In genomic region chr3:124688580-124689454, GRCh38 we compare ENCODE assay signal across 8 cellular contexts. TPM values are rescaled to one million over a fixed set of nuclear protein-coding genes. Genes with fewer than 3 reads are reported as not detected.
A peak's percentile ranks its signal among the peaks of the same experiment; 100 is the strongest.
DNase-seq lines count a peak whose midpoint lies in the region; ATAC-seq and TF ChIP-seq lines count a peak whose summit lies in the region.

No MANE protein-coding gene starts in this region.

- H3K4me3 ChIP-seq in body of pancreas = no peak overlapping the region

- no peak for TF ChIP-seq POLR2A in body of pancreas (IDR thresholded peaks at IDR 0.05)

- TF ChIP-seq CTCF in AG09319 (IDR thresholded peaks at IDR 0.05; ENCODE audit: low read depth, low read length) (peak; percentile 87), body of pancreas (IDR thresholded peaks at IDR 0.05) (peak; percentile 72 to 91 (median 90))

- intact Hi-C loops in body of pancreas (cut with DNase I) = loop anchor here (5.0 kb wide), 1 partner anchor 122 kb away; no protein-coding TSS in a partner anchor

- ATAC-seq in GM19324 (IDR thresholded peaks at IDR 0.05; ENCODE audit: low FRiP score, unreplicated experiment) (peak; percentile 54), body of pancreas (peak; percentile 97)

- 12 to 14% methylated on average over 11 of the region's 11 CpGs for WGBS in body of pancreas, 2 donors

- peak overlapping the region in 1 of 4 donors; percentile 9 for H3K27ac ChIP-seq in body of pancreas

- no peaks in the 10 kb centered on the region for H3K9me3 ChIP-seq in body of pancreas

- H3K4me1 ChIP-seq in body of pancreas = peaks cover 9% of the 10 kb centered on the region

- peak; percentile 36 for DNase-seq in AG09319 (ENCODE audit: extremely low read depth, low read depth)
- DNase-seq in NCI-H2029 treated with DMSO at 0.1 percent for 48 hours (lab: John Stamatoyannopoulos, UW) = peak; percentile 53
- DNase-seq in UCSD-AML1 (lab: John Stamatoyannopoulos, UW; ENCODE audit: unreplicated experiment) = peak; percentile 75
- DNase-seq in body of pancreas = peak; percentile 89 to 90 (median 90)
- DNase-seq in iPS-NIHi11 (ENCODE audit: low spot score) = peak; percentile 92
- DNase-seq in stimulated activated CD4-positive, alpha-beta T cell treated with anti-CD3 and anti-CD28 coated beads, Interleukin-12 subunit alpha, Interleukin-12 subunit beta, amount 100 ng/mL, for 4 hours = peak; percentile 67
- DNase-seq in NCI-H187 treated with DMSO at 0.1 percent for 48 hours (lab: John Stamatoyannopoulos, UW) = no peak

- H3K27me3 ChIP-seq in body of pancreas = no peaks in the 10 kb centered on the region

- H3K36me3 ChIP-seq in body of pancreas (replicated peaks in 1 of 2; ENCODE audit: insufficient read depth in 1 of 2, low read depth in 2 of 2) = no peaks in the 10 kb centered on the region

RNA-seq across cellular contexts. Expression of gene UMPS, which starts 41.4 kb away (rescaled TPM):
- 10 to 100 TPM in 1 of 2 donors, 1 to 10 TPM in 1; 6.5 to 12.5 TPM for total RNA-seq in body of pancreas
